In the genomic region with DNA sequence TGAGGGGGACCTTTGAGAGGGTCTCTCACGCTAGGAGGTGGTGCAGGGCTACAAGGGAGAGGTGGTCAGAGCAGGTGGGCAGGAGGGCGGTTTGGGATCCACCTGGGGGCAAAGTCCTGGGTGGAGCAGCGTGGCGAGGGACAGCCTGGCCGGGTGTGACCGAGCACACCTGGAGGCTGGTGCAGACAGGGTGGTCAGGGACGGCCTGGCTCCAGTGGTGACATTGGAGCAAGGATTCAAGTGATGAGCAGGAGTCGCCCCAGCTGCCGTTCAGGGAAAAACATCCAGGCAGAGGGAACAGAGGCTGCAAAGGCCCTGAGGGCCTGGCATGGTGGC, we compare ENCODE assay signal across 15 cellular contexts.
"Had no signal": no experiment of that assay in that cellular context is flagged by ENCODE, and none has a peak within 500 bp of the region (broad histone marks: within the 10 kb centered on the region; RNA-seq: fewer than 3 reads in every experiment).

No MANE protein-coding gene starts in this region.

- H3K36me3 Mint-ChIP-seq: natural killer cell treated with Interleukin-12 subunit alpha and Interleukin-12 subunit beta and Interleukin-15 and Interleukin-18, amount 100 ng/mL, for 72 hours had no signal

- H3K36me3 ChIP-seq: adrenal gland, ovary had no signal

- FAIRE-seq: endothelial cell of umbilical vein had no signal

- H3K9me3 ChIP-seq: adrenal gland, ovary, tibial nerve had no signal

- H3K4me3 Mint-ChIP-seq: natural killer cell treated with Interleukin-12 subunit alpha and Interleukin-12 subunit beta and Interleukin-15 and Interleukin-18, amount 100 ng/mL, for 72 hours; T-helper 2 cell treated with Interferon-gamma antibody and Interleukin-4, amounts not matched to agents 5 μg/mL and 100 μg/mL, for 36 hours had no signal

- H3K27me3 Mint-ChIP-seq: natural killer cell treated with Interleukin-12 subunit alpha and Interleukin-12 subunit beta and Interleukin-15 and Interleukin-18, amount 100 ng/mL, for 72 hours had no signal

- ATAC-seq: foreskin keratinocyte; natural killer cell treated with Interleukin-12 subunit alpha and Interleukin-12 subunit beta and Interleukin-15 and Interleukin-18, amount 100 ng/mL, for 72 hours had no signal

- H3K4me3 ChIP-seq: adrenal gland, lung, ovary, tibial nerve had no signal

- H3K27ac Mint-ChIP-seq: natural killer cell treated with Interleukin-12 subunit alpha and Interleukin-12 subunit beta and Interleukin-15 and Interleukin-18, amount 100 ng/mL, for 72 hours; T-helper 2 cell treated with Interferon-gamma antibody and Interleukin-4, amounts not matched to agents 5 μg/mL and 100 μg/mL, for 36 hours had no signal

- DNase-seq: activated CD4-positive, alpha-beta T cell treated with anti-CD3 and anti-CD28 coated beads, Interleukin-2, amount 50 U/mL, for 4 hours; activated CD4-positive, CD25-positive, alpha-beta regulatory T cell treated with anti-CD3 and anti-CD28 coated beads, Interleukin-2, amount 50 U/mL, for 72 hours; activated naive CD4-positive, alpha-beta T cell treated with anti-CD3 and anti-CD28 coated beads, Interleukin-2, amount 50 U/mL, for 16 hours; activated T-cell treated with anti-CD3 and anti-CD28 coated beads, Interleukin-2, amount 50 U/mL, for 1 hour; adrenal gland; foreskin keratinocyte; stimulated activated CD4-positive, alpha-beta T cell treated with anti-CD3 and anti-CD28 coated beads, Interleukin-15, amount 100 ng/mL, for 24 hours; stimulated activated CD4-positive, alpha-beta T cell treated with anti-CD3 and anti-CD28 coated beads, Interleukin-4, amount 100 ng/mL, for 24 hours; SW 1271 had no signal

- H3K4me1 ChIP-seq: adrenal gland, foreskin keratinocyte had no signal

- H3K27me3 ChIP-seq: adrenal gland, foreskin keratinocyte, ovary, tibial nerve had no signal

- H3K9me3 Mint-ChIP-seq: natural killer cell treated with Interleukin-12 subunit alpha and Interleukin-12 subunit beta and Interleukin-15 and Interleukin-18, amount 100 ng/mL, for 72 hours; T-helper 2 cell treated with Interferon-gamma antibody and Interleukin-4, amounts not matched to agents 5 μg/mL and 100 μg/mL, for 36 hours had no signal

- H3K27ac ChIP-seq: adrenal gland, foreskin keratinocyte, ovary had no signal
